ENCODE assay signal across 16 cellular contexts in genomic region chr3:63644946-63645781, GRCh38. TPM values are rescaled to one million over a fixed set of nuclear protein-coding genes. Genes with fewer than 3 reads are reported as not detected.
DNase-seq lines count a peak whose midpoint lies in the region; ATAC-seq, FAIRE-seq and TF ChIP-seq lines count a peak whose summit lies in the region.
"Not testable (repeated sequence)": the region's sequence is repeated elsewhere in the genome, so short reads cannot be mapped to it uniquely, and the experiment has no call there.
"Had no signal": no experiment of that assay in that cellular context is flagged by ENCODE, and none has a peak within 500 bp of the region (broad histone marks: within the 10 kb centered on the region; RNA-seq: fewer than 3 reads in every experiment).

No MANE protein-coding gene starts in this region.

- not testable (repeated sequence) for TF ChIP-seq POLR2A in H1 (IDR thresholded peaks at IDR 0.05; ENCODE audit: control extremely low read depth in 1 of 2, low read depth in 2 of 2, low read length in 2 of 2)

- TF ChIP-seq EP300 in H1 (IDR thresholded peaks at IDR 0.05; ENCODE audit: borderline replicate concordance in 1 of 2, low read depth in 2 of 2, low read length in 2 of 2), result not testable (repeated sequence)

- H3K56ac ChIP-seq in H1 (replicated peaks; ENCODE audit: insufficient read length, low read depth, low read length), result not testable (repeated sequence)

- POLR2A ChIA-PET in H1 (lab: Charles Lee; ENCODE audit: partially characterized antibody), result interaction anchor here (1.0 to 1.6 kb wide), 2 partner anchors 10 to 16 kb away, joined by 4 to 6 read pairs; no protein-coding TSS in a partner anchor

- not testable (repeated sequence) for H3K23me2 ChIP-seq in H1 (ENCODE audit: low read depth, low read length)

- not testable (repeated sequence) for H2BK12ac ChIP-seq in H1 (ENCODE audit: low read depth, low read length)

- H3K36me3 ChIP-seq in H7 (replicated peaks; ENCODE audit: control insufficient read depth, insufficient read depth, low read length); NT2/D1 (ENCODE audit: insufficient read depth, insufficient read length, low read length); H1 (ENCODE audit: control insufficient read depth in 2 of 4, insufficient read depth in 4 of 4, low read length in 3 of 4); mucosa of descending colon (ENCODE audit: low read depth); rectal smooth muscle tissue (ENCODE audit: control insufficient read depth, insufficient read depth, low read length): not testable (repeated sequence)

- CTCF ChIA-PET in H1 (lab: Charles Lee; ENCODE audit: partially characterized antibody), result interaction anchor here (1.0 to 1.4 kb wide), 3 partner anchors 9 to 130 kb away, joined by 3 to 4 read pairs (median 3); no protein-coding TSS in a partner anchor

- not testable (repeated sequence) for H2BK5ac ChIP-seq in H1 (ENCODE audit: low read depth, low read length)

- H4K5ac ChIP-seq in H1 (ENCODE audit: insufficient read length, low read depth, low read length), result not testable (repeated sequence)

- H4K20me1 ChIP-seq in H1 (replicated peaks in 1 of 2; ENCODE audit: control insufficient read depth in 1 of 2, insufficient read depth in 2 of 2, low read length in 2 of 2), result not testable (repeated sequence)

- H2BK15ac ChIP-seq in H1 (ENCODE audit: low read length), result not testable (repeated sequence)

- not testable (repeated sequence) for H2AK5ac ChIP-seq in H1 (ENCODE audit: low read depth, low read length)

- H3K4me2 ChIP-seq in H1 (ENCODE audit: insufficient read depth in 1 of 2, low read depth in 2 of 2, low read length in 2 of 2), result peak overlapping the region; percentile 63 to 65

- H2AFZ ChIP-seq in H1 (ENCODE audit: low read length), result peak overlapping the region; percentile 62; the same call in 1 of the 2 replicates

- H4K91ac ChIP-seq in H1 (replicated peaks; ENCODE audit: insufficient read length, low read length), result not testable (repeated sequence)

- H3K27me3 ChIP-seq in H7 (ENCODE audit: control insufficient read depth, insufficient read depth, low read length); NT2/D1 (ENCODE audit: insufficient read depth, insufficient read length); H1 (replicated peaks in 1 of 4; ENCODE audit: control insufficient read depth in 3 of 4, extremely low read depth in 1 of 4, insufficient read depth in 3 of 4, low read length in 3 of 4); rectal smooth muscle tissue (ENCODE audit: control insufficient read depth, insufficient read depth, low read length): not testable (repeated sequence)

- not testable (repeated sequence) for H4K8ac ChIP-seq in H1 (ENCODE audit: extremely low read depth, insufficient read depth, low read length)

- not testable (repeated sequence) for H3K4me1 ChIP-seq in NT2/D1 (ENCODE audit: insufficient read depth, insufficient read length); H1 (replicated peaks in 1 of 4; ENCODE audit: control insufficient read depth in 3 of 4, insufficient read depth in 4 of 4, low read length in 3 of 4); mucosa of descending colon (ENCODE audit: low read depth); rectal smooth muscle tissue (ENCODE audit: control insufficient read depth, insufficient read depth, low read length)

- H3K4me3 ChIP-seq in H7 (ENCODE audit: insufficient read depth, low read depth, low read length), result peak overlapping the region; percentile 56
- peak overlapping the region; percentile 66 for H3K4me3 ChIP-seq in NT2/D1 (ENCODE audit: insufficient read length, low read depth)
- peak overlapping the region; percentile 51 to 70 (median 58); a peak in 7 of 8 replicates for H3K4me3 ChIP-seq in H1 (ENCODE audit: extremely low read depth in 1 of 4, insufficient read depth in 2 of 4, low read depth in 3 of 4, low read length in 4 of 4)
- H3K4me3 ChIP-seq in iPS-18c (ENCODE audit: insufficient read depth, low read depth, low read length), result peak overlapping the region; percentile 67
- not testable (repeated sequence) for H3K4me3 ChIP-seq in mucosa of descending colon
- peak overlapping the region; percentile 19 for H3K4me3 ChIP-seq in rectal smooth muscle tissue (ENCODE audit: low read length)

- not testable (repeated sequence) for H2BK120ac ChIP-seq in H1 (replicated peaks; ENCODE audit: low read depth, low read length)

- H3K79me2 ChIP-seq in H1 (ENCODE audit: control insufficient read depth in 1 of 2, insufficient read depth in 2 of 2, low read length in 2 of 2), result not testable (repeated sequence)

- ATAC-seq in mucosa of descending colon, result peak; percentile 70

- DNase-seq in H7, result not testable (repeated sequence)
- DNase-seq in NCI-H2171 (lab: John Stamatoyannopoulos, UW) (peak; percentile 6), NT2/D1 (ENCODE audit: low read depth, low spot score) (peak; percentile 22), H1 (ENCODE audit: low read depth in 1 of 2, low spot score in 2 of 2) (peak in 1 of 2 experiments; percentile 76), mucosa of descending colon (peak; percentile 77 to 83 (median 82))

- H3K18ac ChIP-seq in H1 (ENCODE audit: extremely low read depth, low read length), result not testable (repeated sequence)

- H3K23ac ChIP-seq in H1 (ENCODE audit: insufficient read length), result not testable (repeated sequence)

- peak overlapping the region; percentile 73 for H3K27ac ChIP-seq in H1 (ENCODE audit: low read depth, low read length)
- not testable (repeated sequence) for H3K27ac ChIP-seq in rectal smooth muscle tissue (ENCODE audit: low read depth, low read length)

- WGBS in H1 (ENCODE audit: extremely low coverage in 1 of 2, insufficient coverage in 1 of 2, insufficient read length in 1 of 2, insufficient replicate concordance in 2 of 2, low coverage in 1 of 2, low lambda C conversion rate in 2 of 2, missing lambda C conversion rate in 1 of 2), 2 experiments, result 35% methylated on average over 25 of the region's 25 CpGs; no CpG with 5 or more reads in 1 of the 2 experiments

- peak overlapping the region; percentile 33 for H3K9ac ChIP-seq in NT2/D1 (ENCODE audit: insufficient read length, low read depth)
- not testable (repeated sequence) for H3K9ac ChIP-seq in H1 (replicated peaks in 1 of 4; ENCODE audit: extremely low read depth in 1 of 4, low read depth in 3 of 4, low read length in 3 of 4); rectal smooth muscle tissue (ENCODE audit: low read length)

- TF ChIP-seq CTCF in H1 (IDR thresholded peaks at IDR 0.05; ENCODE audit: control extremely low read depth in 1 of 3, insufficient read depth in 1 of 3, low read depth in 1 of 3, low read length in 3 of 3); mucosa of descending colon (IDR thresholded peaks at IDR 0.05): not testable (repeated sequence)

- not testable (repeated sequence) for FAIRE-seq in H1 (lab: Jason Lieb, UNC)

- H2BK20ac ChIP-seq in H1 (ENCODE audit: low read length), result not testable (repeated sequence)

- TF ChIP-seq RAD21 in H1 (IDR thresholded peaks at IDR 0.05 in 1 of 2, conservative IDR thresholded peaks at IDR 0.05 in 1 of 2; ENCODE audit: low read depth in 2 of 2, low read length in 2 of 2), result not testable (repeated sequence)

- H3K4ac ChIP-seq in H1 (replicated peaks; ENCODE audit: insufficient read length, low read depth, low read length), result peak overlapping the region; percentile 61

- not testable (repeated sequence) for H3K9me3 ChIP-seq in NT2/D1 (ENCODE audit: insufficient read depth, low read length); H1 (ENCODE audit: insufficient read depth in 2 of 2, low read depth in 1 of 2, low read length in 1 of 2); iPS-18c (ENCODE audit: control insufficient read depth, insufficient read depth, low read length); mucosa of descending colon

- H3K14ac ChIP-seq in H1 (ENCODE audit: insufficient read length), result not testable (repeated sequence)

- H3K79me1 ChIP-seq in H1 (ENCODE audit: low read depth, low read length), result not testable (repeated sequence)

- intact Hi-C loops in mucosa of descending colon (cut with DNase I, micrococcal nuclease), result not testable (repeated sequence)

TF ChIP-seq in H1, 55 proteins besides CTCF, POLR2A, EP300 and RAD21:
- TF ChIP-seq YY1 (IDR thresholded peaks at IDR 0.05; ENCODE audit: low read depth, low read length) (0 out of 2 replicates have a peak, but pooled peaks have one; percentile 46), ASH2L (IDR thresholded peaks at IDR 0.05; ENCODE audit: low read length) (peak; percentile 39), TAF1 (IDR thresholded peaks at IDR 0.05; ENCODE audit: low read depth, low read length) (0 out of 2 replicates have a peak, but pooled peaks have one; percentile 31)
- TF ChIP-seq, protein P1, sequence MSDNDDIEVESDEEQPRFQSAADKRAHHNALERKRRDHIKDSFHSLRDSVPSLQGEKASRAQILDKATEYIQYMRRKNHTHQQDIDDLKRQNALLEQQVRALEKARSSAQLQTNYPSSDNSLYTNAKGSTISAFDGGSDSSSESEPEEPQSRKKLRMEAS (IDR thresholded peaks at IDR 0.05), result peak; percentile 27; the same call in 1 of the 2 replicates

RNA-seq across cellular contexts. Expression of gene SNTN, which starts 7.3 kb away (rescaled TPM):
- not detected in 2 replicates for total RNA-seq in H7 (2014; rRNA removed; shearing (Covaris generic))
- not detected in 2 replicates for total RNA-seq in H1 (2021; fragmentation: NEBNext Ultra II Directional; extraction: Animal tissue kit (Norgen Biotek cat#: 25700))
- polyA plus RNA-seq in H1 (2011; rRNA removed), result not detected in 2 replicates
- polyA plus RNA-seq in H1 (2011; cell fraction: cytosol; rRNA removed), result 0.05 TPM
- not detected for polyA plus RNA-seq in H1 (2011; cell fraction: nucleus; rRNA removed)
- not detected in 4 replicates for polyA plus RNA-seq in H1 (2012, experiment 1 of 2)
- not detected for polyA plus RNA-seq in H1 (2012, experiment 2 of 2)
- polyA plus RNA-seq in H1 (2013, experiment 1 of 2), result 0.20 TPM
- polyA plus RNA-seq in H1 (2013, experiment 2 of 2), result 0.15 TPM
- polyA minus RNA-seq in H1 (2011; rRNA and poly(A)+ RNA removed), result not detected in 2 replicates
- polyA minus RNA-seq in H1 (2011; cell fraction: cytosol; rRNA and poly(A)+ RNA removed), result not detected
- polyA minus RNA-seq in H1 (2011; cell fraction: nucleus; rRNA and poly(A)+ RNA removed), result not detected
- total RNA-seq in mucosa of descending colon, result under 1 TPM in 1 of 3 donors, not detected in 2; 0.36 TPM
- total RNA-seq: activated T-cell treated with anti-CD3 and anti-CD28 coated beads, Interleukin-2, amount 50 U/mL, for 72 hours; naive thymus-derived CD8-positive, alpha-beta T cell; NCI-H460; right cardiac atrium; RPMI7951; SJSA1; T-cell; urinary bladder had no signal
- polyA plus RNA-seq: CD14-positive monocyte; naive thymus-derived CD8-positive, alpha-beta T cell; right cardiac atrium; urinary bladder had no signal
